Comparison of ENCODE assay signal across 23 cellular contexts in the genomic region with DNA sequence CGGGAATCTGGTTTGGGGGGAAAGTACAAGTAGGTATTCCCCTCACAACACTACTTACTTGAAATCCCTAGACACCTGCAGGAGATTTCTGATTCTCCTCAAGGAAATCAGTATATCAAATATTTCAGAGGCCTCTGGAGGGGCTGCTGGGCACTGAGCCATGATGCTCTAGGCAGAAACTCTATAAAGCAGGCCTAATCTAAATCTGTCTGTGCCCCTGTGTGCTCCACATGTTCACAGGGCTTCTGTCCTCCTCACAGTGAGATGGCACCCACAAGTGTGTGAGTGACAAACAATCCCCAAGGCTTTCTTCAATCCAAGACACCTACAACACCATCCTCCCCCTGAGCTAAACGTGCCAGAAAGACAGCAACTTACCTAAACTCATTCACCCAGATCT. TPM values are rescaled to one million over a fixed set of nuclear protein-coding genes. Genes with fewer than 3 reads are reported as not detected.
DNase-seq lines count a peak whose midpoint lies in the region; ATAC-seq and TF ChIP-seq lines count a peak whose summit lies in the region.
"Had no signal": no experiment of that assay in that cellular context is flagged by ENCODE, and none has a peak within 500 bp of the region (broad histone marks: within the 10 kb centered on the region; RNA-seq: fewer than 3 reads in every experiment).

No MANE protein-coding gene starts in this region.

- H3K27me3 ChIP-seq in SK-N-SH (ENCODE audit: insufficient read depth): no peaks in the 10 kb centered on the region
- H3K27me3 ChIP-seq in gastrocnemius medialis: no peaks in the 10 kb centered on the region
- H3K27me3 ChIP-seq in testis: no peaks in the 10 kb centered on the region
- H3K27me3 ChIP-seq: BE2C; BLaER1 treated with 17β-estradiol and CSF1 and Interleukin-3, amounts not matched to agents 10 nM and 100 nM had no signal

- in situ Hi-C loops in gastrocnemius medialis (cut with MboI; ENCODE audit: low sequenced_read_pairs in 4 of 4): no loop called here

- H3K9ac ChIP-seq in SK-N-SH: no peak overlapping the region
- H3K9ac ChIP-seq: BLaER1 treated with 17β-estradiol and CSF1 and Interleukin-3, amounts not matched to agents 10 nM and 100 nM had no signal

- H3K4me1 Mint-ChIP-seq in dendritic cell treated with granulocyte-macrophage colony-stimulating factor and Interleukin-4, amounts not matched to agents 40 ng/mL and 50 ng/mL, for 4 days (ENCODE audit: low read depth): no peaks in the 10 kb centered on the region
- H3K4me1 Mint-ChIP-seq: CD14-positive monocyte; CD8-positive, alpha-beta memory T cell had no signal

- H3K9me3 ChIP-seq in SK-N-SH (no peaks in the 10 kb centered on the region), gastrocnemius medialis (no peaks in the 10 kb centered on the region), testis (no peaks in the 10 kb centered on the region)
- H3K9me3 ChIP-seq: A549; BE2C; BLaER1 treated with 17β-estradiol and CSF1 and Interleukin-3, amounts not matched to agents 10 nM and 100 nM had no signal

- no peak overlapping the region for H3K4me2 ChIP-seq in SK-N-SH
- H3K4me2 ChIP-seq: A549; BLaER1 treated with 17β-estradiol and CSF1 and Interleukin-3, amounts not matched to agents 10 nM and 100 nM had no signal

- intact Hi-C loops in dendritic cell treated with granulocyte-macrophage colony-stimulating factor and Interleukin-4, amounts not matched to agents 40 ng/mL and 50 ng/mL, for 4 days (cut with micrococcal nuclease): no loop called here
- intact Hi-C loops in gastrocnemius medialis (cut with DNase I; ENCODE audit: low total_unique reads) (no loop called here), testis (cut with DNase I; ENCODE audit: low total_unique reads) (no loop called here)

- H3K9me3 Mint-ChIP-seq in dendritic cell treated with granulocyte-macrophage colony-stimulating factor and Interleukin-4, amounts not matched to agents 40 ng/mL and 50 ng/mL, for 4 days: no peaks in the 10 kb centered on the region
- H3K9me3 Mint-ChIP-seq: CD14-positive monocyte; CD4-positive, alpha-beta T cell; CD8-positive, alpha-beta memory T cell had no signal

- TF ChIP-seq CTCF in SK-N-SH (IDR thresholded peaks at IDR 0.05): no peak
- TF ChIP-seq CTCF in gastrocnemius medialis (IDR thresholded peaks at IDR 0.05 in 4 of 5, conservative IDR thresholded peaks at IDR 0.05 in 1 of 5): no peak
- TF ChIP-seq CTCF in testis (IDR thresholded peaks at IDR 0.05): no peak

- CTCF ChIA-PET in SK-N-SH (lab: Yijun Ruan, JAX): interaction anchor here (0.7 to 1.2 kb wide), 3 partner anchors 22 to 613 kb away, joined by 3 read pairs; no protein-coding TSS in a partner anchor

- H3K4me3 ChIP-seq in SK-N-SH (ENCODE audit: low read depth in 2 of 2, low read length in 1 of 2) (no peak overlapping the region), gastrocnemius medialis (no peak overlapping the region), testis (no peak overlapping the region)
- H3K4me3 ChIP-seq: A549; BLaER1 treated with 17β-estradiol and CSF1 and Interleukin-3, amounts not matched to agents 10 nM and 100 nM; GM12878 had no signal

- H3K27ac ChIP-seq in SK-N-SH (ENCODE audit: low read depth in 2 of 2, low read length in 1 of 2) (peak overlapping the region in 1 of 2 experiments; percentile 25; a peak in 1 of 4 replicates), gastrocnemius medialis (peak overlapping the region; percentile 40 to 55 (median 48)), testis (no peak overlapping the region)
- H3K27ac ChIP-seq: A549; BLaER1 treated with 17β-estradiol and CSF1 and Interleukin-3, amounts not matched to agents 10 nM and 100 nM had no signal

- no peak for TF ChIP-seq POLR2A in gastrocnemius medialis (IDR thresholded peaks at IDR 0.05)
- TF ChIP-seq POLR2A in testis (IDR thresholded peaks at IDR 0.05): no peak

- H3K79me2 ChIP-seq in SK-N-SH (ENCODE audit: insufficient read depth): no peaks in the 10 kb centered on the region

- DNase-seq in SK-N-SH (peak; percentile 46), islet precursor cell (peak; percentile 22), gastrocnemius medialis (no peak), testis (no peak)
- DNase-seq: 8988T; ACHN; AML-193; BE2C; CD4-positive, alpha-beta T cell; CD8-positive, alpha-beta memory T cell; DMS 273 treated with DMSO at 0.1 percent for 48 hours; DMS79; EL; GDM1; H7; HCEC 1CT had no signal

- no peak for TF ChIP-seq RAD21 in SK-N-SH (IDR thresholded peaks at IDR 0.05; ENCODE audit: low read length)

- WGBS in SK-N-SH (ENCODE audit: low lambda C conversion rate): 61% methylated on average over 2 of the region's 2 CpGs
- WGBS in testis, 2 donors: 77 to 82% methylated on average over 2 of the region's 2 CpGs

- peak in 1 of 2 experiments; percentile 67; a peak in 1 of 4 replicates for TF ChIP-seq EP300 in SK-N-SH (IDR thresholded peaks at IDR 0.05; ENCODE audit: borderline replicate concordance in 1 of 2, low read depth in 1 of 2, low read length in 1 of 2)

- no peaks in the 10 kb centered on the region for H3F3A ChIP-seq in SK-N-SH (replicated peaks; ENCODE audit: insufficient read depth)

- no peaks in the 10 kb centered on the region for H3K27me3 Mint-ChIP-seq in dendritic cell treated with granulocyte-macrophage colony-stimulating factor and Interleukin-4, amounts not matched to agents 40 ng/mL and 50 ng/mL, for 4 days
- H3K27me3 Mint-ChIP-seq: CD4-positive, alpha-beta T cell had no signal

- H3K4me3 Mint-ChIP-seq in dendritic cell treated with granulocyte-macrophage colony-stimulating factor and Interleukin-4, amounts not matched to agents 40 ng/mL and 50 ng/mL, for 4 days: no peak overlapping the region
- H3K4me3 Mint-ChIP-seq: CD14-positive monocyte; CD4-positive, alpha-beta T cell; CD8-positive, alpha-beta memory T cell had no signal

- ATAC-seq in SK-N-SH treated with all-trans-retinoic acid at 6 μM for 48 hours: no peak
- no peak for ATAC-seq in gastrocnemius medialis
- ATAC-seq in GM19023 (IDR thresholded peaks at IDR 0.05; ENCODE audit: unreplicated experiment): no peak
- ATAC-seq: A549, GM12878 had no signal

- H3K36me3 ChIP-seq in SK-N-SH (replicated peaks in 1 of 2; ENCODE audit: control insufficient read depth in 1 of 2, insufficient read depth in 2 of 2, low read length in 1 of 2): peaks cover 0 to 49% of the 10 kb centered on the region in 2 experiments
- peaks cover 3 to 94% of the 10 kb centered on the region in 2 donors for H3K36me3 ChIP-seq in gastrocnemius medialis
- no peaks in the 10 kb centered on the region for H3K36me3 ChIP-seq in testis (ENCODE audit: low read depth, missing control alignments)
- H3K36me3 ChIP-seq: BE2C had no signal

- no peak overlapping the region for H2AFZ ChIP-seq in SK-N-SH (ENCODE audit: low read depth)

- H3K9me2 ChIP-seq in SK-N-SH: no peaks in the 10 kb centered on the region

- peaks cover 99% of the 10 kb centered on the region for H3K36me3 Mint-ChIP-seq in dendritic cell treated with granulocyte-macrophage colony-stimulating factor and Interleukin-4, amounts not matched to agents 40 ng/mL and 50 ng/mL, for 4 days (ENCODE audit: low read depth)

- peak overlapping the region; percentile 21 for H3K27ac Mint-ChIP-seq in dendritic cell treated with granulocyte-macrophage colony-stimulating factor and Interleukin-4, amounts not matched to agents 40 ng/mL and 50 ng/mL, for 4 days
- H3K27ac Mint-ChIP-seq: CD4-positive, alpha-beta T cell; CD8-positive, alpha-beta memory T cell had no signal

- POLR2A ChIA-PET in SK-N-SH (lab: Yijun Ruan, JAX): no interaction called here

- H3K4me1 ChIP-seq in SK-N-SH (ENCODE audit: control insufficient read depth in 1 of 2, insufficient read depth in 2 of 2, low read depth in 1 of 2, low read length in 1 of 2) (peaks cover 0 to 34% of the 10 kb centered on the region in 2 experiments; a peak in 2 of 4 replicates), gastrocnemius medialis (no peaks in the 10 kb centered on the region), testis (no peaks in the 10 kb centered on the region)
- H3K4me1 ChIP-seq: A549, BE2C had no signal

- no peaks in the 10 kb centered on the region for H4K20me1 ChIP-seq in SK-N-SH (ENCODE audit: insufficient read depth)

TF ChIP-seq in SK-N-SH, 30 proteins besides CTCF, POLR2A, EP300 and RAD21 (continues in another document):
- TF ChIP-seq USF1 (IDR thresholded peaks at IDR 0.05; ENCODE audit: borderline replicate concordance, low read depth) (no peak), FOSL2 (IDR thresholded peaks at IDR 0.05; ENCODE audit: borderline replicate concordance, low read depth) (no peak), NRF1 (IDR thresholded peaks at IDR 0.05; ENCODE audit: low read depth, low read length) (no peak)

TF ChIP-seq in SK-N-SH treated with all-trans-retinoic acid at 6 μM for 48 hours, 23 proteins besides CTCF, POLR2A, EP300 and RAD21 (continues in another document):
- TF ChIP-seq PATZ1 (CRISPR knock-in tag; IDR thresholded peaks at IDR 0.05; ENCODE audit: borderline replicate concordance) (no peak), TCF4 (CRISPR knock-in tag; IDR thresholded peaks at IDR 0.05; ENCODE audit: borderline replicate concordance) (no peak), ZFP3 (CRISPR knock-in tag; IDR thresholded peaks at IDR 0.05) (no peak), TOX (CRISPR knock-in tag; IDR thresholded peaks at IDR 0.05; ENCODE audit: borderline replicate concordance) (no peak), SNAI2 (CRISPR knock-in tag; IDR thresholded peaks at IDR 0.05) (no peak)

RNA-seq across cellular contexts. Expression of gene NIPSNAP3B, which starts 39.0 kb away (rescaled TPM):
- polyA plus RNA-seq in SK-N-SH (2012; rRNA removed): 1.4 and 2.4 TPM in 2 replicates
- polyA plus RNA-seq in SK-N-SH (2012; cell fraction: cytosol; rRNA removed): 2.1 and 2.2 TPM in 2 replicates
- 1.8 and 3.7 TPM in 2 replicates for polyA plus RNA-seq in SK-N-SH (2012; cell fraction: nucleus; rRNA removed)
- 10 to 100 TPM in 3 of 4 donors, 1 to 10 TPM in 1; 1.9 to 19.1 (median 13.9) TPM for total RNA-seq in gastrocnemius medialis
- total RNA-seq in testis: 1 to 10 TPM; 3.7 to 4.0 TPM
- 5.0 TPM for polyA plus RNA-seq in testis (ENCODE audit: insufficient read depth, low read depth, low replicate concordance)
- polyA plus RNA-seq: CD8-positive, alpha-beta memory T cell had no signal

RNA-seq across cellular contexts. Expression of gene NIPSNAP3A, which starts 55.4 kb away (rescaled TPM):
- polyA plus RNA-seq in SK-N-SH (2012; rRNA removed) (29.2 and 48.9 TPM in 2 replicates), testis (ENCODE audit: insufficient read depth, low read depth, low replicate concordance) (27.0 TPM)
- 47.0 and 51.0 TPM in 2 replicates for polyA plus RNA-seq in SK-N-SH (2012; cell fraction: cytosol; rRNA removed)
- polyA plus RNA-seq in SK-N-SH (2012; cell fraction: nucleus; rRNA removed): 18.3 and 41.6 TPM in 2 replicates
- total RNA-seq in gastrocnemius medialis (10 to 100 TPM in 1 of 4 donors, 1 to 10 TPM in 3; 5.9 to 17.2 (median 6.9) TPM), testis (10 to 100 TPM; 21.6 to 28.8 TPM)

Comparison
In these comparisons a context has a peak if more than half of its experiments do, and no peak if none do; other contexts are left out.
1. DNase-seq: peak in SK-N-SH (single experiment) and islet precursor cell (single experiment); none in gastrocnemius medialis (0 of 2) and testis (single experiment).
2. H3K27ac ChIP-seq: peak in gastrocnemius medialis (4 of 4); none in testis (0 of 2).